35 cellular contexts compared by ENCODE assay signal in genomic region chr1:242754926-242755325, GRCh38.
DNase-seq lines count a peak whose midpoint lies in the region; ATAC-seq, FAIRE-seq and TF ChIP-seq lines count a peak whose summit lies in the region.
"Had no signal": no experiment of that assay in that cellular context is flagged by ENCODE, and none has a peak within 500 bp of the region (broad histone marks: within the 10 kb centered on the region; RNA-seq: fewer than 3 reads in every experiment).

No MANE protein-coding gene starts in this region.

- no peaks in the 10 kb centered on the region for H3K27me3 ChIP-seq in GM23338 (ENCODE audit: insufficient read depth)
- no peaks in the 10 kb centered on the region for H3K27me3 ChIP-seq in SJCRH30
- H3K27me3 ChIP-seq in H1 (replicated peaks in 1 of 4; ENCODE audit: control insufficient read depth in 3 of 4, extremely low read depth in 1 of 4, insufficient read depth in 3 of 4, low read length in 3 of 4), result no peaks in the 10 kb centered on the region
- no peaks in the 10 kb centered on the region for H3K27me3 ChIP-seq in WERI-Rb-1 (ENCODE audit: insufficient read depth, low read depth, severe bottlenecking)
- no peaks in the 10 kb centered on the region for H3K27me3 ChIP-seq in small intestine (ENCODE audit: control insufficient read depth in 2 of 2, insufficient read depth in 2 of 2, low read length in 2 of 2)
- H3K27me3 ChIP-seq: BE2C; BLaER1; BLaER1 treated with 17β-estradiol and CSF1 and Interleukin-3, amounts not matched to agents 10 nM and 100 nM had no signal

- H3K4me2 ChIP-seq in GM23338 (no peak overlapping the region), H1 (ENCODE audit: insufficient read depth in 1 of 2, low read depth in 2 of 2, low read length in 2 of 2) (no peak overlapping the region)
- H3K4me2 ChIP-seq: A549; BLaER1; BLaER1 treated with 17β-estradiol and CSF1 and Interleukin-3, amounts not matched to agents 10 nM and 100 nM had no signal

- no peak for FAIRE-seq in H1 (lab: Jason Lieb, UNC)
- no peak for FAIRE-seq in small intestine (lab: Jason Lieb, UNC)
- FAIRE-seq: A204.1, D721Med had no signal

- no peak overlapping the region for H3K27ac ChIP-seq in GM23338 (ENCODE audit: low read depth)
- peak overlapping the region; percentile 80 for H3K27ac ChIP-seq in SJCRH30
- H3K27ac ChIP-seq in H1 (ENCODE audit: low read depth, low read length), result no peak overlapping the region
- no peak overlapping the region for H3K27ac ChIP-seq in WERI-Rb-1
- H3K27ac ChIP-seq in small intestine (ENCODE audit: low read depth in 1 of 2, low read length in 1 of 2), result no peak overlapping the region
- H3K27ac ChIP-seq: 22Rv1; A549; BLaER1; BLaER1 treated with 17β-estradiol and CSF1 and Interleukin-3, amounts not matched to agents 10 nM and 100 nM; C4-2B had no signal

- ATAC-seq in GM23338, result no peak
- ATAC-seq: A549; CD8-positive, alpha-beta T cell had no signal

- H3K23ac ChIP-seq in H1 (ENCODE audit: insufficient read length), result no peak overlapping the region

- no peak overlapping the region for H2BK120ac ChIP-seq in H1 (replicated peaks; ENCODE audit: low read depth, low read length)

- peak overlapping the region; percentile 58; the same call in 1 of the 2 replicates for H3K27ac Mint-ChIP-seq in GM23338
- H3K27ac Mint-ChIP-seq: B cell; CD14-positive monocyte; CD4-positive, alpha-beta memory T cell; CD4-positive, alpha-beta T cell; CD8-positive, alpha-beta memory T cell; CD8-positive, alpha-beta T cell had no signal

- POLR2A ChIA-PET in H1 (lab: Charles Lee; ENCODE audit: partially characterized antibody), result no interaction called here

- H3K56ac ChIP-seq in H1 (replicated peaks; ENCODE audit: insufficient read length, low read depth, low read length), result no peak overlapping the region

- no peak for TF ChIP-seq EP300 in H1 (IDR thresholded peaks at IDR 0.05; ENCODE audit: borderline replicate concordance in 1 of 2, low read depth in 2 of 2, low read length in 2 of 2)

- TF ChIP-seq CTCF in GM23338 (conservative IDR thresholded peaks at IDR 0.05; ENCODE audit: low read depth in 2 of 2) (no peak), H1 (IDR thresholded peaks at IDR 0.05; ENCODE audit: control extremely low read depth in 1 of 3, insufficient read depth in 1 of 3, low read depth in 1 of 3, low read length in 3 of 3) (no peak), WERI-Rb-1 (IDR thresholded peaks at IDR 0.05; ENCODE audit: low read depth, low read length) (no peak)

- no peak overlapping the region for H4K8ac ChIP-seq in H1 (ENCODE audit: extremely low read depth, insufficient read depth, low read length)

- H4K5ac ChIP-seq in H1 (ENCODE audit: insufficient read length, low read depth, low read length), result no peak overlapping the region

- no peaks in the 10 kb centered on the region for H3K4me1 Mint-ChIP-seq in GM23338
- H3K4me1 Mint-ChIP-seq: B cell; CD14-positive monocyte; CD4-positive, alpha-beta memory T cell; CD4-positive, CD25-positive, alpha-beta regulatory T cell; CD8-positive, alpha-beta memory T cell had no signal

- TF ChIP-seq RAD21 in H1 (IDR thresholded peaks at IDR 0.05 in 1 of 2, conservative IDR thresholded peaks at IDR 0.05 in 1 of 2; ENCODE audit: low read depth in 2 of 2, low read length in 2 of 2), result no peak

- no peaks in the 10 kb centered on the region for H3F3A ChIP-seq in GM23338 (replicated peaks; ENCODE audit: low read depth)

- no peak overlapping the region for H3K4ac ChIP-seq in H1 (replicated peaks; ENCODE audit: insufficient read length, low read depth, low read length)

- H3K4me3 Mint-ChIP-seq in GM23338, result no peak overlapping the region
- H3K4me3 Mint-ChIP-seq: B cell; CD14-positive monocyte; CD4-positive, alpha-beta memory T cell; CD4-positive, alpha-beta T cell; CD4-positive, CD25-positive, alpha-beta regulatory T cell; CD8-positive, alpha-beta memory T cell; CD8-positive, alpha-beta T cell had no signal

- no peak for TF ChIP-seq POLR2A in H1 (IDR thresholded peaks at IDR 0.05; ENCODE audit: control extremely low read depth in 1 of 2, low read depth in 2 of 2, low read length in 2 of 2)

- 76% methylated on average over 5 of the region's 5 CpGs; no CpG with 5 or more reads in 1 of the 2 experiments for WGBS in H1 (ENCODE audit: extremely low coverage in 1 of 2, insufficient coverage in 1 of 2, insufficient read length in 1 of 2, insufficient replicate concordance in 2 of 2, low coverage in 1 of 2, low lambda C conversion rate in 2 of 2, missing lambda C conversion rate in 1 of 2), 2 experiments
- 77 to 81% (median 78%) methylated on average over 5 of the region's 5 CpGs for whole genome bisulfite sequencing in small intestine, 3 donors

- H2AFZ ChIP-seq in GM23338, result no peak overlapping the region
- H2AFZ ChIP-seq in H1 (ENCODE audit: low read length), result peak overlapping the region; percentile 25; the same call in 1 of the 2 replicates

- H3K14ac ChIP-seq in H1 (ENCODE audit: insufficient read length), result no peak overlapping the region

- no peaks in the 10 kb centered on the region for H4K20me1 ChIP-seq in GM23338 (replicated peaks; ENCODE audit: insufficient read depth)
- H4K20me1 ChIP-seq in H1 (replicated peaks in 1 of 2; ENCODE audit: control insufficient read depth in 1 of 2, insufficient read depth in 2 of 2, low read length in 2 of 2), result no peaks in the 10 kb centered on the region
- H4K20me1 ChIP-seq: BLaER1; BLaER1 treated with 17β-estradiol and CSF1 and Interleukin-3, amounts not matched to agents 10 nM and 100 nM had no signal

- no peak overlapping the region for H3K9ac ChIP-seq in H1 (replicated peaks in 1 of 4; ENCODE audit: extremely low read depth in 1 of 4, low read depth in 3 of 4, low read length in 3 of 4)
- H3K9ac ChIP-seq: BLaER1; BLaER1 treated with 17β-estradiol and CSF1 and Interleukin-3, amounts not matched to agents 10 nM and 100 nM had no signal

- no peak overlapping the region for H2BK15ac ChIP-seq in H1 (ENCODE audit: low read length)

- H3K36me3 Mint-ChIP-seq in GM23338 (ENCODE audit: low read depth), result no peaks in the 10 kb centered on the region
- H3K36me3 Mint-ChIP-seq: CD14-positive monocyte; CD4-positive, alpha-beta memory T cell; CD4-positive, CD25-positive, alpha-beta regulatory T cell; CD8-positive, alpha-beta T cell had no signal

- H2BK12ac ChIP-seq in H1 (ENCODE audit: low read depth, low read length), result no peak overlapping the region

- no peak overlapping the region for H3K18ac ChIP-seq in H1 (ENCODE audit: extremely low read depth, low read length)

- H3K4me1 ChIP-seq in GM23338 (ENCODE audit: insufficient read depth) (no peaks in the 10 kb centered on the region; the same call in 1 of the 2 replicates), SJCRH30 (peaks cover 34% of the 10 kb centered on the region), H1 (replicated peaks in 1 of 4; ENCODE audit: control insufficient read depth in 3 of 4, insufficient read depth in 4 of 4, low read length in 3 of 4) (no peaks in the 10 kb centered on the region), small intestine (ENCODE audit: control insufficient read depth in 2 of 2, insufficient read depth in 1 of 2, low read depth in 1 of 2, low read length in 1 of 2) (no peaks in the 10 kb centered on the region)
- H3K4me1 ChIP-seq: BE2C; BLaER1; BLaER1 treated with 17β-estradiol and CSF1 and Interleukin-3, amounts not matched to agents 10 nM and 100 nM; Caco-2 had no signal

- no peak overlapping the region for H4K91ac ChIP-seq in H1 (replicated peaks; ENCODE audit: insufficient read length, low read length)

- H3K23me2 ChIP-seq in H1 (ENCODE audit: low read depth, low read length), result no peaks in the 10 kb centered on the region

- peaks cover 4% of the 10 kb centered on the region for H3K9me3 ChIP-seq in SJCRH30 (replicated peaks)
- H3K9me3 ChIP-seq in H1 (ENCODE audit: insufficient read depth in 2 of 2, low read depth in 1 of 2, low read length in 1 of 2), result no peaks in the 10 kb centered on the region
- H3K9me3 ChIP-seq in WERI-Rb-1 (ENCODE audit: severe bottlenecking), result no peaks in the 10 kb centered on the region
- no peaks in the 10 kb centered on the region for H3K9me3 ChIP-seq in small intestine (ENCODE audit: control insufficient read depth, low read depth)
- H3K9me3 ChIP-seq: BE2C, BLaER1, Caco-2 had no signal

- no peak overlapping the region for H2BK5ac ChIP-seq in H1 (ENCODE audit: low read depth, low read length)

- H2AK5ac ChIP-seq in H1 (ENCODE audit: low read depth, low read length), result no peak overlapping the region

- H3K79me2 ChIP-seq in GM23338 (replicated peaks; ENCODE audit: insufficient read depth), result no peaks in the 10 kb centered on the region
- H3K79me2 ChIP-seq in H1 (ENCODE audit: control insufficient read depth in 1 of 2, insufficient read depth in 2 of 2, low read length in 2 of 2), result no peaks in the 10 kb centered on the region

- H3K36me3 ChIP-seq in GM23338 (ENCODE audit: insufficient read depth) (no peaks in the 10 kb centered on the region), SJCRH30 (no peaks in the 10 kb centered on the region), H1 (ENCODE audit: control insufficient read depth in 2 of 4, insufficient read depth in 4 of 4, low read length in 3 of 4) (no peaks in the 10 kb centered on the region), WERI-Rb-1 (no peaks in the 10 kb centered on the region), small intestine (ENCODE audit: control insufficient read depth in 2 of 2, insufficient read depth in 2 of 2, low read length in 2 of 2) (no peaks in the 10 kb centered on the region)
- H3K36me3 ChIP-seq: BE2C; BLaER1; BLaER1 treated with 17β-estradiol and CSF1 and Interleukin-3, amounts not matched to agents 10 nM and 100 nM had no signal

- no peaks in the 10 kb centered on the region for H3K9me3 Mint-ChIP-seq in GM23338

- no peak overlapping the region for H2BK20ac ChIP-seq in H1 (ENCODE audit: low read length)

- no peaks in the 10 kb centered on the region for H3K9me2 ChIP-seq in GM23338 (ENCODE audit: insufficient read depth)

- no peak overlapping the region for H3K4me3 ChIP-seq in GM23338
- H3K4me3 ChIP-seq in SJCRH30, result no peak overlapping the region
- no peak overlapping the region for H3K4me3 ChIP-seq in H1 (ENCODE audit: extremely low read depth in 1 of 4, insufficient read depth in 2 of 4, low read depth in 3 of 4, low read length in 4 of 4)
- H3K4me3 ChIP-seq in WERI-Rb-1 (ENCODE audit: low read depth, low read length), result no peak overlapping the region
- H3K4me3 ChIP-seq in small intestine (ENCODE audit: low read depth in 1 of 2, low read length in 2 of 2), result no peak overlapping the region
- H3K4me3 ChIP-seq: A549; BLaER1; BLaER1 treated with 17β-estradiol and CSF1 and Interleukin-3, amounts not matched to agents 10 nM and 100 nM had no signal

- CTCF ChIA-PET in H1 (lab: Charles Lee; ENCODE audit: partially characterized antibody), result no interaction called here

- H3K79me1 ChIP-seq in H1 (ENCODE audit: low read depth, low read length), result no peaks in the 10 kb centered on the region

- no peaks in the 10 kb centered on the region for H3K27me3 Mint-ChIP-seq in GM23338 (ENCODE audit: insufficient read depth, low read depth, poor library complexity)
- H3K27me3 Mint-ChIP-seq: B cell; CD4-positive, alpha-beta T cell; CD4-positive, CD25-positive, alpha-beta regulatory T cell; CD8-positive, alpha-beta memory T cell had no signal

- DNase-seq in GM23338 (ENCODE audit: low spot score), result no peak
- DNase-seq in SJCRH30, result peak in 1 of 2 experiments; percentile 54
- DNase-seq in H1 (ENCODE audit: low read depth in 1 of 2, low spot score in 2 of 2), result no peak
- no peak for DNase-seq in WERI-Rb-1
- no peak for DNase-seq in stimulated activated CD4-positive, alpha-beta T cell treated with anti-CD3 and anti-CD28 coated beads, Interleukin-1b, Interleukin-23, amount 100 ng/mL, for 48 hours
- DNase-seq in small intestine, result no peak
- DNase-seq: 8988T; ACHN; AML-193; BE2C; C1 segment of cervical spinal cord; Caco-2; Calu3; CD4-positive, alpha-beta memory T cell; CD4-positive, alpha-beta T cell; CD4-positive, CD25-positive, alpha-beta regulatory T cell; CD8-positive, alpha-beta memory T cell; CD8-positive, alpha-beta T cell; COR-L47; DMS 273 treated with DMSO at 0.1 percent for 48 hours; DMS153; DMS53; DMS79; DMS79 treated with DMSO at 0.1 percent for 48 hours; DND-41; EL had no signal
